In the genomic region with DNA sequence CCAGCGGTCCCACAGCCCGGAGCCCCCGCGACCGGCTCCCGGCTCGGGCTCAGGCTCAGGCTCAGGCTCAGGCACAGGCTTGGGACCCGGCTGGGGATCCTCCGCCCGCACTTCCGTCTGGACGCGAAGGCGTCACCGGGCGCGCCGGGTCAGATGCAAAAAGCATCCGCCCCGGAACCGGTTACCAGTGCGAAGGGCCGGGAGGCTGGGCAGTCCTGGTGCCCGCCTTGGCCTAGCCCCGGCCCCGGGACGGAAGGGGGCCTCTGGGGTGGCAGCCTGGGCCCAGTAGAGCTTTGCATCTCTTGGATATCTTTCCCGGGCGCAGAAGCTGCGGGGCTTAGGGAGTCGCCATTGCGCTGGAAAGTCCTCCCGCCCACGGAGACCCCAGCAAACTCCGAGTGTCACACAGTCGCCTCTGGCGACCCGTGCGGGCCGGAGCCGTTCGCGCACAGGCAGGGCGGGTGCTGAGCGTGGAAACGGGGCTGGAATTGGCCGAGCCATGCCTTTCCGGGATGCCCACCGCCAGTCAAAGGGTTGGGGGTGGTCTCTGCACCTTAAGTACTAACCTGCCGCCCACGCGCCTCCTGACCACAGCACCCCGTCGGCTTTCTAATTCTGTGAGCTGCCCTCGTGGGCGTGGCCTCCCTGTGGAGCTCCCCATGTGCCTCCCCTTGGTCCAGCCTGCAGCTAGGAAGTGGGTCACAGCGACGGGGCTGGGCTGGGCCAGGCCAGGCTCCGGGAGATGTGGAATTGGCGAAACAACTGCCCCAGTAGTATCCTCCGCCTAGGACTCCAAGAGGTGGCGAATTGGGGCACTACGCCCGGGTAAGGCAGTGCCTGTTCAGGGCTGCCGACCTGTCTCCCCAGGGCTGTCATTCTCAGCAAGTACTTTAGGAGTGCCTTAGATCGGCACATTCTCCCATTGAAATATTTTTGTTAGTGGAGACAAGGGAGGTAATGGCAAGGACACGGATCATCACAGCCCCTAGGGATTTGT, we compare ENCODE assay signal across 1 cellular context.
A peak's percentile ranks its signal among the peaks of the same experiment; 100 is the strongest.
TF ChIP-seq lines count a peak whose summit lies in the region.

TMEM9B (minus strand) TSS at position 119 of the 997 bp plus-strand sequence. CDS start 129 bp downstream, outside the sequence.

TF ChIP-seq in HEK293, 187 proteins besides CTCF, POLR2A, EP300 and RAD21 (continued from another document):
- TF ChIP-seq ZNF121 (tag by site-specific recombination; IDR thresholded peaks at IDR 0.05) = peak; percentile 85; the same call in 1 of the 2 replicates
- TF ChIP-seq, protein P1, sequence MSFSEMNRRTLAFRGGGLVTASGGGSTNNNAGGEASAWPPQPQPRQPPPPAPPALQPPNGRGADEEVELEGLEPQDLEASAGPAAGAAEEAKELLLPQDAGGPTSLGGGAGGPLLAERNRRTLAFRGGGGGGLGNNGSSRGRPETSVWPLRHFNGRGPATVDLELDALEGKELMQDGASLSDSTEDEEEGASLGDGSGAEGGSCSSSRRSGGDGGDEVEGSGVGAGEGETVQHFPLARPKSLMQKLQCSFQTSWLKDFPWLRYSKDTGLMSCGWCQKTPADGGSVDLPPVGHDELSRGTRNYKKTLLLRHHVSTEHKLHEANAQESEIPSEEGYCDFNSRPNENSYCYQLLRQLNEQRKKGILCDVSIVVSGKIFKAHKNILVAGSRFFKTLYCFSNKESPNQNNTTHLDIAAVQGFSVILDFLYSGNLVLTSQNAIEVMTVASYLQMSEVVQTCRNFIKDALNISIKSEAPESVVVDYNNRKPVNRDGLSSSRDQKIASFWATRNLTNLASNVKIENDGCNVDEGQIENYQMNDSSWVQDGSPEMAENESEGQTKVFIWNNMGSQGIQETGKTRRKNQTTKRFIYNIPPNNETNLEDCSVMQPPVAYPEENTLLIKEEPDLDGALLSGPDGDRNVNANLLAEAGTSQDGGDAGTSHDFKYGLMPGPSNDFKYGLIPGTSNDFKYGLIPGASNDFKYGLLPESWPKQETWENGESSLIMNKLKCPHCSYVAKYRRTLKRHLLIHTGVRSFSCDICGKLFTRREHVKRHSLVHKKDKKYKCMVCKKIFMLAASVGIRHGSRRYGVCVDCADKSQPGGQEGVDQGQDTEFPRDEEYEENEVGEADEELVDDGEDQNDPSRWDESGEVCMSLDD (tag by site-specific recombination; IDR thresholded peaks at IDR 0.05) = 0 out of 2 replicates have a peak, but pooled peaks have one; percentile 52
- TF ChIP-seq ZXDB (tag by site-specific recombination; IDR thresholded peaks at IDR 0.05) = peak; percentile 85; the same call in 1 of the 2 replicates
- TF ChIP-seq, protein P2, sequence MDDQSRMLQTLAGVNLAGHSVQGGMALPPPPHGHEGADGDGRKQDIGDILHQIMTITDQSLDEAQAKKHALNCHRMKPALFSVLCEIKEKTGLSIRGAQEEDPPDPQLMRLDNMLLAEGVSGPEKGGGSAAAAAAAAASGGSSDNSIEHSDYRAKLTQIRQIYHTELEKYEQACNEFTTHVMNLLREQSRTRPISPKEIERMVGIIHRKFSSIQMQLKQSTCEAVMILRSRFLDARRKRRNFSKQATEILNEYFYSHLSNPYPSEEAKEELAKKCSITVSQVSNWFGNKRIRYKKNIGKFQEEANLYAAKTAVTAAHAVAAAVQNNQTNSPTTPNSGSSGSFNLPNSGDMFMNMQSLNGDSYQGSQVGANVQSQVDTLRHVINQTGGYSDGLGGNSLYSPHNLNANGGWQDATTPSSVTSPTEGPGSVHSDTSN (CRISPR knock-in tag; IDR thresholded peaks at IDR 0.05) = peak; percentile 85; the same call in 1 of the 2 replicates
- TF ChIP-seq SP2 (tag by site-specific recombination; IDR thresholded peaks at IDR 0.05) = peak; percentile 81
- TF ChIP-seq ZNF394 (tag by site-specific recombination; IDR thresholded peaks at IDR 0.05; ENCODE audit: borderline replicate concordance) = peak; percentile 41; the same call in 1 of the 2 replicates
- TF ChIP-seq KLF9 (tag by site-specific recombination; IDR thresholded peaks at IDR 0.05; ENCODE audit: low read depth) = peak; percentile 80
- TF ChIP-seq ZBTB48 (tag by site-specific recombination; IDR thresholded peaks at IDR 0.05) = peak; percentile 12; the same call in 1 of the 2 replicates
- TF ChIP-seq ZNF518A (tag by site-specific recombination; conservative IDR thresholded peaks at IDR 0.05; ENCODE audit: low read depth) = peak; percentile 75
- TF ChIP-seq ZNF16 (tag by site-specific recombination; IDR thresholded peaks at IDR 0.05; ENCODE audit: low read depth) = no peak
- TF ChIP-seq ZBTB17 (tag by site-specific recombination; IDR thresholded peaks at IDR 0.05) = peak; percentile 82
- 0 out of 2 replicates have a peak, but pooled peaks have one; percentile 11 for TF ChIP-seq WT1 (tag by site-specific recombination; IDR thresholded peaks at IDR 0.05)
- TF ChIP-seq ZNF76 (tag by site-specific recombination; IDR thresholded peaks at IDR 0.05; ENCODE audit: borderline replicate concordance, low read depth) = 0 out of 2 replicates have a peak, but pooled peaks have one; percentile 13
- no peak for TF ChIP-seq PRDM1 (tag by site-specific recombination; IDR thresholded peaks at IDR 0.05)
- TF ChIP-seq ZNF335 (tag by site-specific recombination; conservative IDR thresholded peaks at IDR 0.05) = peak; percentile 89
- no peak for TF ChIP-seq ZNF596 (tag by site-specific recombination; IDR thresholded peaks at IDR 0.05)
- no peak for TF ChIP-seq KLF7 (tag by site-specific recombination; IDR thresholded peaks at IDR 0.05; ENCODE audit: borderline replicate concordance)
- TF ChIP-seq REPIN1 (tag by site-specific recombination; IDR thresholded peaks at IDR 0.05; ENCODE audit: low read depth) = 0 out of 2 replicates have a peak, but pooled peaks have one; percentile 33
- TF ChIP-seq ZNF362 (tag by site-specific recombination; IDR thresholded peaks at IDR 0.05) = peak; percentile 94
- no peak for TF ChIP-seq ZNF174 (tag by site-specific recombination; IDR thresholded peaks at IDR 0.05)
